ENCODE assay signal across 8 cellular contexts in genomic region chr7:151083824-151084160, GRCh38. TPM values are rescaled to one million over a fixed set of nuclear protein-coding genes. Genes with fewer than 3 reads are reported as not detected.
DNase-seq lines count a peak whose midpoint lies in the region; ATAC-seq and TF ChIP-seq lines count a peak whose summit lies in the region.

No MANE protein-coding gene starts in this region.

- CTCF ChIA-PET in activated CD8-positive, alpha-beta T cell treated with anti-CD3 and anti-CD28 coated beads for 36 hours (lab: Charles Lee), result interaction anchor here (1.0 to 3.7 kb wide), 7 partner anchors 23 to 121 kb away, joined by 3 to 38 read pairs (median 3); no protein-coding TSS in a partner anchor

- peaks cover 29% of the 10 kb centered on the region for H4K20me1 ChIP-seq in smooth muscle cell (ENCODE audit: low read depth)

- TF ChIP-seq CTCF in HFF-Myc (IDR thresholded peaks at IDR 0.05; ENCODE audit: low read depth, low read length, missing control alignments) (no peak), smooth muscle cell (IDR thresholded peaks at IDR 0.05; ENCODE audit: borderline replicate concordance, insufficient read depth, poor library complexity, severe bottlenecking) (no peak)
- TF ChIP-seq CTCF in activated CD8-positive, alpha-beta T cell treated with anti-CD3 and anti-CD28 coated beads for 36 hours (IDR thresholded peaks at IDR 0.05), result no peak

- intact Hi-C loops in activated CD8-positive, alpha-beta T cell treated with anti-CD3 and anti-CD28 coated beads for 36 hours (cut with micrococcal nuclease), result loop anchor here (2.0 kb wide), 1 partner anchor 25 kb away; the partner anchor contains the start of gene SLC4A2

- DNase-seq in HFF-Myc (ENCODE audit: extremely low read depth, low read depth) (no peak), iPS DF 6.9 (ENCODE audit: low read depth, low spot score) (no peak), smooth muscle cell (lab: John Stamatoyannopoulos, UW; ENCODE audit: unreplicated experiment) (no peak), GM19238 (ENCODE audit: insufficient read length, low spot score) (no peak), amniotic stem cell (lab: John Stamatoyannopoulos, UW) (no peak), HuH-7.5 (ENCODE audit: low spot score) (no peak)
- DNase-seq in activated CD8-positive, alpha-beta T cell treated with anti-CD3 and anti-CD28 coated beads for 36 hours, result no peak

- H3K4me3 Mint-ChIP-seq in activated CD8-positive, alpha-beta T cell treated with anti-CD3 and anti-CD28 coated beads for 36 hours, result peak overlapping the region; percentile 99

- H3K4me3 ChIP-seq in HFF-Myc (replicated peaks; ENCODE audit: low read depth, low read length) (peak overlapping the region; percentile 64), iPS DF 6.9 (ENCODE audit: low read length) (peak overlapping the region; percentile 61; the same call in 1 of the 2 replicates), smooth muscle cell (peak overlapping the region; percentile 99)

- H3K36me3 ChIP-seq in iPS DF 6.9 (ENCODE audit: control insufficient read depth, insufficient read depth, low read length), result no peaks in the 10 kb centered on the region; the same call in 1 of the 2 replicates
- H3K36me3 ChIP-seq in smooth muscle cell (ENCODE audit: low read depth), result no peaks in the 10 kb centered on the region

- H3K27me3 ChIP-seq in iPS DF 6.9 (ENCODE audit: control insufficient read depth, insufficient read depth, low read length) (peaks cover 3% of the 10 kb centered on the region; the same call in 1 of the 2 replicates), smooth muscle cell (ENCODE audit: low read depth) (no peaks in the 10 kb centered on the region)

- POLR2A ChIA-PET in activated CD8-positive, alpha-beta T cell treated with anti-CD3 and anti-CD28 coated beads for 36 hours (lab: Charles Lee), result interaction anchor here (1.1 to 1.3 kb wide), 3 partner anchors 25 to 75 kb away, joined by 3 to 4 read pairs (median 3); partner anchors contain the start of gene ABCB8

- H3K27ac Mint-ChIP-seq in activated CD8-positive, alpha-beta T cell treated with anti-CD3 and anti-CD28 coated beads for 36 hours, result peak overlapping the region; percentile 46

- no peak overlapping the region for H2AFZ ChIP-seq in smooth muscle cell (ENCODE audit: low read depth)

- peaks cover 23% of the 10 kb centered on the region for H3F3A ChIP-seq in smooth muscle cell (ENCODE audit: low read depth)

- peaks cover 15% of the 10 kb centered on the region for H3K36me3 Mint-ChIP-seq in activated CD8-positive, alpha-beta T cell treated with anti-CD3 and anti-CD28 coated beads for 36 hours (ENCODE audit: low read depth)

- H3K4me1 ChIP-seq in iPS DF 6.9 (ENCODE audit: control insufficient read depth, insufficient read depth, low read length) (peaks cover 12% of the 10 kb centered on the region), smooth muscle cell (ENCODE audit: low read depth) (peaks cover 42% of the 10 kb centered on the region)

- H3K4me2 ChIP-seq in smooth muscle cell, result peak overlapping the region; percentile 97

- WGBS in iPS DF 6.9 (ENCODE audit: insufficient coverage, insufficient read length), result no CpG with 5 or more reads among the region's 3 CpGs
- 40% methylated on average over 3 of the region's 3 CpGs for WGBS in smooth muscle cell (ENCODE audit: low lambda C conversion rate)

- H3K9ac ChIP-seq in smooth muscle cell (ENCODE audit: low read depth), result no peak overlapping the region

- H3K9me3 ChIP-seq in iPS DF 6.9 (ENCODE audit: control insufficient read depth, insufficient read depth, low read length) (no peaks in the 10 kb centered on the region), smooth muscle cell (replicated peaks; ENCODE audit: low read depth) (no peaks in the 10 kb centered on the region)

- no peak overlapping the region for H3K27ac ChIP-seq in iPS DF 6.9 (ENCODE audit: low read length)
- no peak overlapping the region for H3K27ac ChIP-seq in smooth muscle cell (ENCODE audit: low read depth)

- H3K79me2 ChIP-seq in smooth muscle cell (ENCODE audit: low read depth), result peaks cover 49% of the 10 kb centered on the region

- no peak for ATAC-seq in activated CD8-positive, alpha-beta T cell treated with anti-CD3 and anti-CD28 coated beads for 36 hours
- no peak for ATAC-seq in HG02571 (IDR thresholded peaks at IDR 0.05; ENCODE audit: unreplicated experiment)

- peaks cover 18% of the 10 kb centered on the region for H3K27me3 Mint-ChIP-seq in activated CD8-positive, alpha-beta T cell treated with anti-CD3 and anti-CD28 coated beads for 36 hours

- peaks cover 40% of the 10 kb centered on the region for H3K4me1 Mint-ChIP-seq in activated CD8-positive, alpha-beta T cell treated with anti-CD3 and anti-CD28 coated beads for 36 hours (ENCODE audit: low read depth)

- H3K9me3 Mint-ChIP-seq in activated CD8-positive, alpha-beta T cell treated with anti-CD3 and anti-CD28 coated beads for 36 hours, result no peaks in the 10 kb centered on the region

RNA-seq across cellular contexts. Expression of gene TMUB1, which starts 0.5 kb away (rescaled TPM):
- total RNA-seq in activated CD8-positive, alpha-beta T cell treated with anti-CD3 and anti-CD28 coated beads for 36 hours, result 10 to 100 TPM; 59.7 to 64.2 TPM
- total RNA-seq in smooth muscle cell, result 30.3 and 35.9 TPM in 2 replicates
- 69.8 and 70.4 TPM in 2 replicates for polyA plus RNA-seq in smooth muscle cell

RNA-seq across cellular contexts. Expression of gene AGAP3, which starts 2.5 kb away (rescaled TPM):
- 10 to 100 TPM; 20.6 to 22.0 TPM for total RNA-seq in activated CD8-positive, alpha-beta T cell treated with anti-CD3 and anti-CD28 coated beads for 36 hours
- 27.2 and 29.8 TPM in 2 replicates for total RNA-seq in smooth muscle cell
- 51.4 and 87.3 TPM in 2 replicates for polyA plus RNA-seq in smooth muscle cell

RNA-seq across cellular contexts. Expression of gene FASTK, which starts 3.2 kb away (rescaled TPM):
- 10 to 100 TPM; 54.0 to 59.4 TPM for total RNA-seq in activated CD8-positive, alpha-beta T cell treated with anti-CD3 and anti-CD28 coated beads for 36 hours
- total RNA-seq in smooth muscle cell, result 92.0 and 100 TPM in 2 replicates
- polyA plus RNA-seq in smooth muscle cell, result 177 and 188 TPM in 2 replicates

RNA-seq across cellular contexts. Expression of gene SLC4A2, which starts 24.4 kb away (rescaled TPM):
- total RNA-seq in activated CD8-positive, alpha-beta T cell treated with anti-CD3 and anti-CD28 coated beads for 36 hours, result 10 to 100 TPM; 42.7 to 46.1 TPM
- 42.3 and 89.3 TPM in 2 replicates for total RNA-seq in smooth muscle cell
- polyA plus RNA-seq in smooth muscle cell, result 96.4 and 104 TPM in 2 replicates

RNA-seq across cellular contexts. Expression of gene CDK5, which starts 26.1 kb away (rescaled TPM):
- total RNA-seq in activated CD8-positive, alpha-beta T cell treated with anti-CD3 and anti-CD28 coated beads for 36 hours, result 10 to 100 TPM in 1 of 2 experiments, 1 to 10 TPM in 1; 9.9 to 10.4 TPM
- total RNA-seq in smooth muscle cell, result 18.6 and 22.1 TPM in 2 replicates
- 36.4 and 50.1 TPM in 2 replicates for polyA plus RNA-seq in smooth muscle cell
